In the genomic region with DNA sequence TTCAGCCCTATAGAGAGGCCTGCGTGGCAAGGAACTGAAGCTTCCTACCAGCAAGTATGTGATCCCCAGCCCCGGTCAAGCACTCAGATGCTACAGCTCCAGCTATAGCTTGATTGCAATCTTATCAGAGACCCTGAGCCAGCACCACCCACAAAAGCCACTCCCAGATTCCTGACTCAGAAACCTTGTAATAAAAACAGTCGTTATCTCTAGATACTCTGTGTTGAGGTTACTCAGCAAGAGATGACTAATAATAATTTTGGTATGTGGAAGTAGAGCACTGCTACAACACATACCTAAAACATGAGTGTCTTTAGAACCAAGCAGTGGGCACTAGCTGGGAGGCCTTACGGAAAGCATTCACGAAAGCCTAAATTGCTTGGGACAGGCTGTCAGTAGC, we compare ENCODE assay signal across 13 cellular contexts.
DNase-seq lines count a peak whose midpoint lies in the region; ATAC-seq and FAIRE-seq lines count a peak whose summit lies in the region.
"Had no signal": no experiment of that assay in that cellular context is flagged by ENCODE, and none has a peak within 500 bp of the region (broad histone marks: within the 10 kb centered on the region; RNA-seq: fewer than 3 reads in every experiment).

No MANE protein-coding gene starts in this region.

- FAIRE-seq in urothelium cell line (lab: Jason Lieb, UNC) = no peak

- H3K36me3 Mint-ChIP-seq in activated T-cell treated with anti-CD3 and anti-CD28 coated beads, Interleukin-2, amount 50 U/mL, for 24 hours (ENCODE audit: low read depth) = no peaks in the 10 kb centered on the region
- H3K36me3 Mint-ChIP-seq: CD4-positive, alpha-beta memory T cell had no signal

- in situ Hi-C loops in KBM-7 (cut with MboI; ENCODE audit: low pct_unique_long_range_greater_than_20kb, low sequenced_read_pairs) = no loop called here

- no peak overlapping the region for H3K4me3 Mint-ChIP-seq in activated T-cell treated with anti-CD3 and anti-CD28 coated beads, Interleukin-2, amount 50 U/mL, for 24 hours
- H3K4me3 Mint-ChIP-seq: CD4-positive, alpha-beta memory T cell; T-helper 17 cell had no signal

- ATAC-seq in GM18519 (IDR thresholded peaks at IDR 0.05; ENCODE audit: low FRiP score, unreplicated experiment) = no peak
- ATAC-seq: mucosa of descending colon, T-helper 17 cell had no signal

- peaks cover 39% of the 10 kb centered on the region for H3K4me1 Mint-ChIP-seq in activated T-cell treated with anti-CD3 and anti-CD28 coated beads, Interleukin-2, amount 50 U/mL, for 24 hours (ENCODE audit: low read depth)

- peak overlapping the region; percentile 64 for H3K27ac Mint-ChIP-seq in activated T-cell treated with anti-CD3 and anti-CD28 coated beads, Interleukin-2, amount 50 U/mL, for 24 hours
- H3K27ac Mint-ChIP-seq: T-helper 17 cell had no signal

- DNase-seq in activated naive CD4-positive, alpha-beta T cell treated with Interleukin-2 at 50 U/mL for 16 hours = peak; percentile 6
- no peak for DNase-seq in activated naive CD4-positive, alpha-beta T cell (lab: John Stamatoyannopoulos, UW)
- no peak for DNase-seq in activated T-cell treated with anti-CD3 and anti-CD28 coated beads, Interleukin-2, amount 50 U/mL, for 24 hours
- DNase-seq in hepatic stellate cell (ENCODE audit: low spot score) = peak; percentile 77
- DNase-seq in urothelium cell line (ENCODE audit: low spot score) = peak; percentile 87
- DNase-seq in NK-92 (lab: John Stamatoyannopoulos, UW; ENCODE audit: unreplicated experiment) = no peak
- DNase-seq in KBM-7 = no peak
- DNase-seq: adrenal gland; CD4-positive, alpha-beta memory T cell; mucosa of descending colon; NCI-H446 treated with DMSO at 0.1 percent for 48 hours; T-helper 17 cell had no signal

- peaks cover 9% of the 10 kb centered on the region for H3K9me3 Mint-ChIP-seq in activated T-cell treated with anti-CD3 and anti-CD28 coated beads, Interleukin-2, amount 50 U/mL, for 24 hours

- no peaks in the 10 kb centered on the region for H3K27me3 Mint-ChIP-seq in activated T-cell treated with anti-CD3 and anti-CD28 coated beads, Interleukin-2, amount 50 U/mL, for 24 hours
- H3K27me3 Mint-ChIP-seq: CD4-positive, alpha-beta memory T cell had no signal

Comparison
In these comparisons a context has a peak if more than half of its experiments do, and no peak if none do; other contexts are left out.
1. DNase-seq: peak in activated naive CD4-positive, alpha-beta T cell treated with Interleukin-2 at 50 U/mL for 16 hours (single experiment), hepatic stellate cell (single experiment) and urothelium cell line (single experiment); none in activated naive CD4-positive, alpha-beta T cell (0 of 4), activated T-cell treated with anti-CD3 and anti-CD28 coated beads, Interleukin-2, amount 50 U/mL, for 24 hours (single experiment), NK-92 (single experiment) and KBM-7 (single experiment).